ENCODE assay signal across 26 cellular contexts in the genomic region with DNA sequence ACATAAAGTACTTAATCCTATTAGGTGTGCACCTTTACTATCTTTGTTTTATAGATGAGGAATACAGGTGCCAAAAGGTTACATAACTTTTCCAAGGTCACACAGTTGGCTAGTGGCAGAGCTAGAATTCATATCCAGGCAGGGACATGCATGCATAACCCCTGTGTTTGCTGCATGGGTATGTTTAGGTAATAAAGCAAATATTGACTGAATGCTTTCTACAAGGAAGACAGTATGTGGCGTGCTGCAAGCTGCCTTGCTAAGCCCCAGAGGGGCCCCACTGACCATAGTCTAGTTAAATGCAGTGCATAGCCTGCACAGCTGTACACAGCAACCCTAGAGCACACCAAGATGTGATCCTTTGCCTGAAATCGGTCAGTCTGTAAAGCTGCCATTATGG.
"Had no signal": no experiment of that assay in that cellular context is flagged by ENCODE, and none has a peak within 500 bp of the region (broad histone marks: within the 10 kb centered on the region; RNA-seq: fewer than 3 reads in every experiment).

No MANE protein-coding gene starts in this region.

- H3K4me3 ChIP-seq: esophagus squamous epithelium, psoas muscle, suprapubic skin, tibial artery had no signal

- DNase-seq: activated CD4-positive, alpha-beta T cell treated with anti-CD3 and anti-CD28 coated beads for 1 hour; activated CD4-positive, alpha-beta T cell treated with anti-CD3 and anti-CD28 coated beads, Interleukin-2, amount 10 ng/mL, durations not matched to agents 7 days and 5 days; activated CD8-positive, alpha-beta T cell treated with anti-CD3 and anti-CD28 coated beads for 36 hours; activated gamma-delta T cell treated with Interleukin-2 at 50 U/mL for 16 hours; activated naive CD4-positive, alpha-beta T cell treated with anti-CD3 and anti-CD28 coated beads, Interleukin-2, amount 50 U/mL, for 16 hours; activated T-cell treated with anti-CD3 and anti-CD28 coated beads, Interleukin-2, amount 50 U/mL, for 4 hours; amygdala; effector CD4-positive, alpha-beta T cell; esophagus squamous epithelium; foreskin melanocyte; mammary epithelial cell; naive B cell; nephron progenitor cell; psoas muscle; stimulated activated CD4-positive, alpha-beta T cell treated with anti-CD3 and anti-CD28 coated beads, Interleukin-15, amount 100 ng/mL, for 24 hours; stimulated activated naive CD4-positive, alpha-beta T cell; T-helper 17 cell; T1000; tibial artery had no signal

- H3K9ac ChIP-seq: parathyroid adenoma had no signal

- H3K36me3 Mint-ChIP-seq: naive B cell had no signal

- H3K4me1 Mint-ChIP-seq: activated CD4-positive, alpha-beta T cell treated with anti-CD3 and anti-CD28 coated beads, Interleukin-2, amount 10 ng/mL, durations not matched to agents 7 days and 5 days; activated T-helper 17 cell treated with anti-CD3 and anti-CD28 coated beads, Interleukin-2, amount 50 U/mL, for 72 hours; central memory CD8-positive, alpha-beta T cell; naive B cell; T-helper 17 cell had no signal

- H3K4me3 Mint-ChIP-seq: activated CD4-positive, alpha-beta T cell treated with anti-CD3 and anti-CD28 coated beads, Interleukin-2, amount 10 ng/mL, durations not matched to agents 7 days and 5 days; activated CD8-positive, alpha-beta T cell treated with anti-CD3 and anti-CD28 coated beads for 36 hours; activated T-cell treated with anti-CD3 and anti-CD28 coated beads, Interleukin-2, amount 50 U/mL, for 4 hours; activated T-helper 17 cell treated with anti-CD3 and anti-CD28 coated beads, Interleukin-2, amount 50 U/mL, for 72 hours; central memory CD8-positive, alpha-beta T cell; dendritic cell treated with granulocyte-macrophage colony-stimulating factor and Interleukin-4, amounts not matched to agents 40 ng/mL and 50 ng/mL, for 4 days; naive B cell; nephron progenitor cell; T-helper 17 cell had no signal

- H3K27me3 ChIP-seq: neutrophil, suprapubic skin, tibial artery had no signal

- H3K27me3 Mint-ChIP-seq: activated CD4-positive, alpha-beta T cell treated with anti-CD3 and anti-CD28 coated beads, Interleukin-2, amount 10 ng/mL, durations not matched to agents 7 days and 5 days; activated CD8-positive, alpha-beta T cell treated with anti-CD3 and anti-CD28 coated beads for 36 hours; activated T-helper 17 cell treated with anti-CD3 and anti-CD28 coated beads, Interleukin-2, amount 50 U/mL, for 72 hours; central memory CD8-positive, alpha-beta T cell; dendritic cell treated with granulocyte-macrophage colony-stimulating factor and Interleukin-4, amounts not matched to agents 40 ng/mL and 50 ng/mL, for 4 days; T-helper 17 cell had no signal

- H3K27ac ChIP-seq: epithelial cell of prostate, esophagus squamous epithelium, neutrophil, parathyroid adenoma, psoas muscle, suprapubic skin, tibial artery had no signal

- H3K9me3 ChIP-seq: esophagus squamous epithelium, neutrophil, psoas muscle, suprapubic skin, tibial artery had no signal

- H3K9me3 Mint-ChIP-seq: activated CD4-positive, alpha-beta T cell treated with anti-CD3 and anti-CD28 coated beads, Interleukin-2, amount 10 ng/mL, durations not matched to agents 7 days and 5 days; activated CD8-positive, alpha-beta T cell treated with anti-CD3 and anti-CD28 coated beads for 36 hours; activated T-cell treated with anti-CD3 and anti-CD28 coated beads, Interleukin-2, amount 50 U/mL, for 4 hours; dendritic cell treated with granulocyte-macrophage colony-stimulating factor and Interleukin-4, amounts not matched to agents 40 ng/mL and 50 ng/mL, for 4 days; nephron progenitor cell had no signal

- H3K36me3 ChIP-seq: esophagus squamous epithelium, neutrophil, suprapubic skin, tibial artery had no signal

- H3K4me1 ChIP-seq: esophagus squamous epithelium, parathyroid adenoma, psoas muscle, suprapubic skin had no signal

- H3K27ac Mint-ChIP-seq: activated CD4-positive, alpha-beta T cell treated with anti-CD3 and anti-CD28 coated beads, Interleukin-2, amount 10 ng/mL, durations not matched to agents 7 days and 5 days; activated CD8-positive, alpha-beta T cell treated with anti-CD3 and anti-CD28 coated beads for 36 hours; activated T-helper 17 cell treated with anti-CD3 and anti-CD28 coated beads, Interleukin-2, amount 50 U/mL, for 72 hours; dendritic cell treated with granulocyte-macrophage colony-stimulating factor and Interleukin-4, amounts not matched to agents 40 ng/mL and 50 ng/mL, for 4 days; naive B cell; nephron progenitor cell; T-helper 17 cell had no signal
